25 cellular contexts compared by ENCODE assay signal in the genomic region with DNA sequence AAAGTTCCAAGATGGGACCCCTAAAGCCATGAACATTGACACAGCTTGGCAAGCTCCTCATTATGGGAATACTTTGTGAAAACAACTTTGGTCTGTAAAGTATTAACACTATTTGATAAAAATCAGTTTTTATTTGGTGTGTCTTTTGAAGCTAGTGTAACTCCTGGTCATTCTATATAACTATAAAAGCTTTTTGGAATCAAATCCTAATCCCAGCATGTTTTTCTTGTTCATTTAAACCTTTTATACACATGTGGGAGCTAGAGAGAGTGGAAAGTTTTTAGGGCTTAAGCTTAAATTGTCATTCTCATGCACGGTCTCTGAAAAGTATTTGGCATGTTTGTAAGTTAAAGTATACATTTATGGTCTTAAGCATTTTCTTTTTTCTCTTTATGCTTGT.
"Had no signal": no experiment of that assay in that cellular context is flagged by ENCODE, and none has a peak within 500 bp of the region (broad histone marks: within the 10 kb centered on the region; RNA-seq: fewer than 3 reads in every experiment).

No MANE protein-coding gene starts in this region.

- H3K27me3 Mint-ChIP-seq: dendritic cell treated with granulocyte-macrophage colony-stimulating factor and Interleukin-4, amounts not matched to agents 40 ng/mL and 50 ng/mL, for 4 days; effector memory CD8-positive, alpha-beta T cell had no signal

- H3K9me3 ChIP-seq: colonic mucosa, esophagus muscularis mucosa, esophagus squamous epithelium, gastrocnemius medialis, gastroesophageal sphincter, heart left ventricle, heart right ventricle had no signal

- H3K27ac Mint-ChIP-seq: dendritic cell treated with granulocyte-macrophage colony-stimulating factor and Interleukin-4, amounts not matched to agents 40 ng/mL and 50 ng/mL, for 4 days; effector memory CD8-positive, alpha-beta T cell; endodermal cell had no signal

- H3K4me3 ChIP-seq: colonic mucosa, coronary artery, dorsolateral prefrontal cortex, esophagus muscularis mucosa, esophagus squamous epithelium, gastrocnemius medialis, gastroesophageal sphincter, heart left ventricle, heart right ventricle had no signal

- H3K27ac ChIP-seq: colonic mucosa, coronary artery, dorsolateral prefrontal cortex, epithelial cell of prostate, esophagus muscularis mucosa, esophagus squamous epithelium, foreskin keratinocyte, gastrocnemius medialis, gastroesophageal sphincter, heart left ventricle, heart right ventricle had no signal

- DNase-seq: colonic mucosa; cortex of kidney; dermis blood vessel endothelial cell; dorsolateral prefrontal cortex; effector CD4-positive, alpha-beta T cell; effector CD8-positive, alpha-beta T cell; effector memory CD4-positive, alpha-beta T cell; effector memory CD8-positive, alpha-beta T cell; endodermal cell; erythroblast; esophagus squamous epithelium; foreskin fibroblast; foreskin keratinocyte; foreskin melanocyte; gastrocnemius medialis; glutamatergic neuron; head of caudate nucleus; heart left ventricle; heart right ventricle had no signal

- H3K4me1 ChIP-seq: colonic mucosa, esophagus muscularis mucosa, esophagus squamous epithelium, foreskin keratinocyte, gastrocnemius medialis, gastroesophageal sphincter had no signal

- H3K27me3 ChIP-seq: colonic mucosa, dorsolateral prefrontal cortex, esophagus muscularis mucosa, esophagus squamous epithelium, foreskin keratinocyte, gastrocnemius medialis, gastroesophageal sphincter, heart left ventricle, heart right ventricle had no signal

- H3K36me3 ChIP-seq: colonic mucosa, esophagus muscularis mucosa, esophagus squamous epithelium, gastrocnemius medialis, gastroesophageal sphincter, heart left ventricle, heart right ventricle had no signal

- H3K4me3 Mint-ChIP-seq: dendritic cell treated with granulocyte-macrophage colony-stimulating factor and Interleukin-4, amounts not matched to agents 40 ng/mL and 50 ng/mL, for 4 days; effector memory CD8-positive, alpha-beta T cell; endodermal cell had no signal

- ATAC-seq: effector memory CD8-positive, alpha-beta T cell; esophagus mucosa; foreskin keratinocyte; gastrocnemius medialis; gastroesophageal sphincter; heart left ventricle; heart right ventricle had no signal

- H3K9me3 Mint-ChIP-seq: dendritic cell treated with granulocyte-macrophage colony-stimulating factor and Interleukin-4, amounts not matched to agents 40 ng/mL and 50 ng/mL, for 4 days; effector memory CD8-positive, alpha-beta T cell; endodermal cell had no signal
